ENCODE assay signal across 2 cellular contexts in the genomic region with DNA sequence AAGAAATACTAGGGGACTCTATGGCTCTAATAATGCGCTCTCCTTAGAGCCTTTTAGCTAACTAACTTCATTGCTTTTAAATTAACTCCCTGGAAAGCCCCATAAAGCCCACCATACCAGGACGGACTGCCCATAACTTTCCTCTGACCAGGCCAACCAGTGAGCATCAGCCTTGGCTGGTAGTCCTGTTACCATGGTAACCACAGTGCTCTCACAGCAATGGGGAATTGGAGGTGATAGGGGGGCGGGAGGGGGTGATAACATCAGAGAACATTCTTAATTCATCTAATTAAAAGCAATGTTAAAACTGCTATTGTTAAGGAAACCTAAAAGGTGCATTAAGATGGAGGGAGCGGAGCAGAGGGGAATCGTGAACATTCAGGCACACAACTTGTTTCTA.
TF ChIP-seq lines count a peak whose summit lies in the region.

No MANE protein-coding gene starts in this region.

TF ChIP-seq in GM23338, 12 proteins besides CTCF, POLR2A, EP300 and RAD21:
- TF ChIP-seq EZH2phosphoT487 (IDR thresholded peaks at IDR 0.05; ENCODE audit: unreplicated experiment): no peak
- no peak for TF ChIP-seq ZNF331 (CRISPR knock-in tag; IDR thresholded peaks at IDR 0.05; ENCODE audit: low read depth)
- TF ChIP-seq POLR2AphosphoS5 (IDR thresholded peaks at IDR 0.05; ENCODE audit: low read depth): no peak
- no peak for TF ChIP-seq REST (IDR thresholded peaks at IDR 0.05; ENCODE audit: unreplicated experiment)
- TF ChIP-seq ZNF114 (CRISPR knock-in tag; IDR thresholded peaks at IDR 0.05): no peak
- TF ChIP-seq ETS1 (IDR thresholded peaks at IDR 0.05): no peak
- TF ChIP-seq EZH2 (IDR thresholded peaks at IDR 0.05; ENCODE audit: low read depth, unreplicated experiment): no peak
- no peak for TF ChIP-seq STAT1 (IDR thresholded peaks at IDR 0.05; ENCODE audit: unreplicated experiment)
- TF ChIP-seq NANOG (IDR thresholded peaks at IDR 0.05; ENCODE audit: borderline replicate concordance): no peak
TF ChIP-seq in GM23338: peak in this region for 0.

TF ChIP-seq in K562, 482 proteins besides CTCF, POLR2A, EP300 and RAD21:
- TF ChIP-seq RFX1 (IDR thresholded peaks at IDR 0.05) (peak; percentile 91), ZFPM2 (CRISPR knock-in tag; IDR thresholded peaks at IDR 0.05) (no peak), CSDE1 (IDR thresholded peaks at IDR 0.05) (0 out of 4 replicates have a peak, but pooled peaks of 1 of the 2 experiments have one; percentile 51), ATF6 (CRISPR knock-in tag; IDR thresholded peaks at IDR 0.05) (no peak), ZBTB49 (CRISPR knock-in tag; IDR thresholded peaks at IDR 0.05; ENCODE audit: borderline replicate concordance) (no peak), ETS2 (tag; IDR thresholded peaks at IDR 0.05; ENCODE audit: borderline replicate concordance, poor library complexity, severe bottlenecking) (no peak), ZNF174 (CRISPR knock-in tag; IDR thresholded peaks at IDR 0.05) (no peak)
- TF ChIP-seq, protein P1, sequence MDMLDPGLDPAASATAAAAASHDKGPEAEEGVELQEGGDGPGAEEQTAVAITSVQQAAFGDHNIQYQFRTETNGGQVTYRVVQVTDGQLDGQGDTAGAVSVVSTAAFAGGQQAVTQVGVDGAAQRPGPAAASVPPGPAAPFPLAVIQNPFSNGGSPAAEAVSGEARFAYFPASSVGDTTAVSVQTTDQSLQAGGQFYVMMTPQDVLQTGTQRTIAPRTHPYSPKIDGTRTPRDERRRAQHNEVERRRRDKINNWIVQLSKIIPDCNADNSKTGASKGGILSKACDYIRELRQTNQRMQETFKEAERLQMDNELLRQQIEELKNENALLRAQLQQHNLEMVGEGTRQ (CRISPR knock-in tag; IDR thresholded peaks at IDR 0.05): no peak
TF ChIP-seq in K562: peak in this region for 2.
